In the genomic region with DNA sequence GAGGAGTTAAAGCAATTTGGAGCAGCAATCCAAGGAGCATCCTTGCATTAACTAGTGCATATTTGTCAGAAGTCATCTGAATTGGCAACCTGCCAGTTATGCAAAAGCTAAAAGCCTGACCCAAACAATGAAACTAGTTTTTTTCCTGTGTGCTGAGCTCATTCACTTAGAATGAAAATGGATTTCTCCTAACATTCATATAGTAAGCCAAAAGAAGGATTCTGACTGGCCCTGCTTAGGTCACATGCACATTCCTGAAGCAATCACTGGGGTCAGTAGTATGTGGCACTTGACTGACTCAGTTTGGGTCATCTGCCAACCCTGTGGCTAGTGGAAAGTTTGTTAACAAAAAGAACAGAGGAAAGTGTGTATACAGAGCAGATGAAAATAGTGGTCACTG, we compare ENCODE assay signal across 1 cellular context.
A peak's percentile ranks its signal among the peaks of the same experiment; 100 is the strongest.
TF ChIP-seq lines count a peak whose summit lies in the region.

No MANE protein-coding gene starts in this region.

TF ChIP-seq in K562, 482 proteins besides CTCF, POLR2A, EP300 and RAD21 (continued from another document):
- TF ChIP-seq, protein P1, sequence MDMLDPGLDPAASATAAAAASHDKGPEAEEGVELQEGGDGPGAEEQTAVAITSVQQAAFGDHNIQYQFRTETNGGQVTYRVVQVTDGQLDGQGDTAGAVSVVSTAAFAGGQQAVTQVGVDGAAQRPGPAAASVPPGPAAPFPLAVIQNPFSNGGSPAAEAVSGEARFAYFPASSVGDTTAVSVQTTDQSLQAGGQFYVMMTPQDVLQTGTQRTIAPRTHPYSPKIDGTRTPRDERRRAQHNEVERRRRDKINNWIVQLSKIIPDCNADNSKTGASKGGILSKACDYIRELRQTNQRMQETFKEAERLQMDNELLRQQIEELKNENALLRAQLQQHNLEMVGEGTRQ (CRISPR knock-in tag; IDR thresholded peaks at IDR 0.05) = peak; percentile 37; the same call in 1 of the 2 replicates
- TF ChIP-seq SIRT6 (IDR thresholded peaks at IDR 0.05; ENCODE audit: low read depth, low read length) = no peak
- TF ChIP-seq ZZZ3 (IDR thresholded peaks at IDR 0.05) = no peak
- TF ChIP-seq NCOA4 (IDR thresholded peaks at IDR 0.05; ENCODE audit: partially characterized antibody) = no peak
- TF ChIP-seq SRSF1 (IDR thresholded peaks at IDR 0.05; ENCODE audit: low read depth, low read length) = no peak
- no peak for TF ChIP-seq SRSF7 (optimal IDR thresholded peaks at IDR 0.05; ENCODE audit: low read depth, low read length)
- TF ChIP-seq CBX2 (IDR thresholded peaks at IDR 0.05; ENCODE audit: insufficient read depth, low read length, poor library complexity, severe bottlenecking) = no peak
- TF ChIP-seq ZNF717 (CRISPR knock-in tag; IDR thresholded peaks at IDR 0.05) = no peak
- peak; percentile 93 for TF ChIP-seq NFIX (CRISPR knock-in tag; IDR thresholded peaks at IDR 0.05; ENCODE audit: low read depth)
